ENCODE assay signal across 19 cellular contexts in genomic region chr11:60918251-60918940, GRCh38. TPM values are rescaled to one million over a fixed set of nuclear protein-coding genes. Genes with fewer than 3 reads are reported as not detected.
DNase-seq lines count a peak whose midpoint lies in the region; ATAC-seq and TF ChIP-seq lines count a peak whose summit lies in the region.
"Had no signal": no experiment of that assay in that cellular context is flagged by ENCODE, and none has a peak within 500 bp of the region (broad histone marks: within the 10 kb centered on the region; RNA-seq: fewer than 3 reads in every experiment).

No MANE protein-coding gene starts in this region.

- TF ChIP-seq CTCF in mammary epithelial cell (conservative IDR thresholded peaks at IDR 0.05 in 1 of 2, IDR thresholded peaks at IDR 0.05 in 1 of 2; ENCODE audit: extremely low read depth in 1 of 2, insufficient read depth in 1 of 2, low read depth in 1 of 2, low read length in 2 of 2), result no peak
- no peak for TF ChIP-seq CTCF in MCF 10A (IDR thresholded peaks at IDR 0.05; ENCODE audit: unreplicated experiment)
- no peak for TF ChIP-seq CTCF in dorsolateral prefrontal cortex (IDR thresholded peaks at IDR 0.05 in 54 of 56, conservative IDR thresholded peaks at IDR 0.05 in 2 of 56; ENCODE audit: low read depth in 1 of 56, partially characterized antibody in 56 of 56)
- TF ChIP-seq CTCF in natural killer cell (IDR thresholded peaks at IDR 0.05), result no peak
- TF ChIP-seq CTCF in coronary artery (IDR thresholded peaks at IDR 0.05), result no peak

- intact Hi-C loops in mammary epithelial cell (cut with micrococcal nuclease) (loop anchor here (5.0 to 10.0 kb wide), 3 partner anchors 209 to 476 kb away; partner anchors contain the start of genes TMEM216 and VPS37C), MCF 10A (cut with micrococcal nuclease) (loop anchor here (10.0 kb wide), 1 partner anchor 246 kb away; the partner anchor contains the start of gene VPS37C), dorsolateral prefrontal cortex (cut with DNase I) (loop anchor here in 1 of 2 donors (10.0 kb wide), 1 partner anchor 416 kb away; the partner anchor contains the start of genes DDB1 and TKFC), natural killer cell (cut with micrococcal nuclease) (no loop called here)

- BruUV-seq in mammary epithelial cell (replicated peaks; lab: Mats Ljungman, UMichigan), result no TSS peak
- BruUV-seq in MCF 10A (replicated peaks; lab: Mats Ljungman, UMichigan), result no TSS peak

- H3K9me3 ChIP-seq in mammary epithelial cell (replicated peaks; ENCODE audit: insufficient read depth, low read length), result no peaks in the 10 kb centered on the region
- H3K9me3 ChIP-seq: body of pancreas, upper lobe of right lung had no signal

- POLR2A ChIA-PET in MCF 10A (lab: Yijun Ruan, JAX), result interaction anchor here (0.6 to 1.8 kb wide), 5 partner anchors 8 to 139 kb away, joined by 3 to 9 read pairs (median 4); no protein-coding TSS in a partner anchor

- H3K4me1 Mint-ChIP-seq in MCF 10A (ENCODE audit: insufficient read depth, unreplicated experiment) (peaks cover 22% of the 10 kb centered on the region), natural killer cell (peaks cover 44% of the 10 kb centered on the region in 2 donors)
- H3K4me1 Mint-ChIP-seq in activated CD8-positive, alpha-beta memory T cell treated with anti-CD3 and anti-CD28 coated beads, Interleukin-2, amount 10 ng/mL, durations not matched to agents 7 days and 5 days, result peaks cover 18% of the 10 kb centered on the region

- H3K27ac ChIP-seq in mammary epithelial cell (ENCODE audit: insufficient read depth, low read depth, low read length), result peak overlapping the region; percentile 59
- H3K27ac ChIP-seq in dorsolateral prefrontal cortex, result peak overlapping the region in 37 of 59 donors; percentile 5 to 99 (median 58)
- H3K27ac ChIP-seq in coronary artery, result no peak overlapping the region
- H3K27ac ChIP-seq: body of pancreas, HL-60, KMS-11, upper lobe of right lung had no signal

- peaks cover 20% of the 10 kb centered on the region for H3K36me3 Mint-ChIP-seq in MCF 10A (ENCODE audit: insufficient read depth, unreplicated experiment)
- peaks cover 36% of the 10 kb centered on the region for H3K36me3 Mint-ChIP-seq in activated CD8-positive, alpha-beta memory T cell treated with anti-CD3 and anti-CD28 coated beads, Interleukin-2, amount 10 ng/mL, durations not matched to agents 7 days and 5 days
- peaks cover 8% of the 10 kb centered on the region for H3K36me3 Mint-ChIP-seq in natural killer cell

- ATAC-seq in activated CD8-positive, alpha-beta memory T cell treated with anti-CD3 and anti-CD28 coated beads, Interleukin-2, amount 10 ng/mL, durations not matched to agents 7 days and 5 days, result no peak
- no peak for ATAC-seq in natural killer cell
- ATAC-seq: body of pancreas, left lobe of liver, upper lobe of right lung had no signal

- H3K4me3 ChIP-seq in mammary epithelial cell (replicated peaks in 1 of 3; ENCODE audit: insufficient read depth in 1 of 3, low read depth in 2 of 3, low read length in 3 of 3) (no peak overlapping the region), dorsolateral prefrontal cortex (no peak overlapping the region), coronary artery (no peak overlapping the region)
- H3K4me3 ChIP-seq: body of pancreas, upper lobe of right lung had no signal

- H3K4me1 ChIP-seq in mammary epithelial cell (ENCODE audit: insufficient read depth, low read length), result peaks cover 49% of the 10 kb centered on the region

- H3K27ac Mint-ChIP-seq in MCF 10A (ENCODE audit: low read depth, unreplicated experiment) (no peak overlapping the region), natural killer cell (no peak overlapping the region)
- no peak overlapping the region for H3K27ac Mint-ChIP-seq in activated CD8-positive, alpha-beta memory T cell treated with anti-CD3 and anti-CD28 coated beads, Interleukin-2, amount 10 ng/mL, durations not matched to agents 7 days and 5 days
- H3K27ac Mint-ChIP-seq: T-helper 2 cell treated with Interferon-gamma antibody and Interleukin-4, amounts not matched to agents 5 μg/mL and 100 μg/mL, for 36 hours had no signal

- no peak overlapping the region for H2AFZ ChIP-seq in mammary epithelial cell (ENCODE audit: low read depth, low read length)

- H3K9ac ChIP-seq in mammary epithelial cell (ENCODE audit: insufficient read depth, low read length), result no peak overlapping the region
- H3K9ac ChIP-seq: KMS-11 had no signal

- H3K4me2 ChIP-seq in mammary epithelial cell (ENCODE audit: insufficient read depth, low read depth, low read length), result no peak overlapping the region
- H3K4me2 ChIP-seq: KMS-11 had no signal

- H3K4me3 Mint-ChIP-seq in MCF 10A (ENCODE audit: unreplicated experiment) (no peak overlapping the region), natural killer cell (no peak overlapping the region)
- H3K4me3 Mint-ChIP-seq in activated CD8-positive, alpha-beta memory T cell treated with anti-CD3 and anti-CD28 coated beads, Interleukin-2, amount 10 ng/mL, durations not matched to agents 7 days and 5 days, result no peak overlapping the region
- H3K4me3 Mint-ChIP-seq: CD8-positive, alpha-beta memory T cell; T-helper 2 cell treated with Interferon-gamma antibody and Interleukin-4, amounts not matched to agents 5 μg/mL and 100 μg/mL, for 36 hours had no signal

- DNase-seq in mammary epithelial cell, result no peak
- DNase-seq in MCF 10A (ENCODE audit: unreplicated experiment), result no peak
- no peak for DNase-seq in dorsolateral prefrontal cortex
- no peak for DNase-seq in activated CD8-positive, alpha-beta memory T cell treated with anti-CD3 and anti-CD28 coated beads, Interleukin-2, amount 10 ng/mL, durations not matched to agents 7 days and 5 days
- DNase-seq in natural killer cell, result no peak
- DNase-seq in coronary artery (ENCODE audit: low spot score), result no peak
- DNase-seq: activated CD4-positive, CD25-positive, alpha-beta regulatory T cell treated with anti-CD3 and anti-CD28 coated beads, Interleukin-2, amount 50 U/mL, for 72 hours; activated CD8-positive, alpha-beta memory T cell treated with anti-CD3 and anti-CD28 coated beads, Interleukin-2, amount 50 U/mL, for 48 hours; activated naive CD4-positive, alpha-beta T cell treated with Interleukin-2 at 50 U/mL for 16 hours; body of pancreas; NCI-H1417 treated with DMSO at 0.1 percent for 48 hours; SIG-M5; stimulated activated naive CD4-positive, alpha-beta T cell treated with Interleukin-2 at 50 U/mL for 16 hours; upper lobe of right lung had no signal

- H3K27me3 Mint-ChIP-seq in MCF 10A (ENCODE audit: insufficient read depth, unreplicated experiment) (no peaks in the 10 kb centered on the region), natural killer cell (ENCODE audit: low read depth in 2 of 2) (peaks cover 0 to 2% of the 10 kb centered on the region in 2 donors)
- peaks cover 3% of the 10 kb centered on the region for H3K27me3 Mint-ChIP-seq in activated CD8-positive, alpha-beta memory T cell treated with anti-CD3 and anti-CD28 coated beads, Interleukin-2, amount 10 ng/mL, durations not matched to agents 7 days and 5 days

- 95% methylated on average over 4 of the region's 4 CpGs for WGBS in mammary epithelial cell (ENCODE audit: low coverage, missing lambda C conversion rate)

- CTCF ChIA-PET in mammary epithelial cell (lab: Charles Lee; ENCODE audit: low non-redundant PET), result no interaction called here
- CTCF ChIA-PET in MCF 10A (lab: Yijun Ruan, JAX), result interaction anchor here (0.8 to 2.0 kb wide), 6 partner anchors 9 to 269 kb away, joined by 3 to 8 read pairs (median 4); no protein-coding TSS in a partner anchor
- CTCF ChIA-PET in activated CD8-positive, alpha-beta memory T cell treated with anti-CD3 and anti-CD28 coated beads, Interleukin-2, amount 10 ng/mL, durations not matched to agents 7 days and 5 days (lab: Charles Lee), result interaction anchor here (0.7 to 1.1 kb wide), 5 partner anchors 12 to 352 kb away, joined by 3 to 5 read pairs (median 4); partner anchors contain the start of gene PRPF19

- H4K20me1 ChIP-seq in mammary epithelial cell (ENCODE audit: insufficient read depth, low read length), result no peaks in the 10 kb centered on the region

- dilution Hi-C loops in mammary epithelial cell (cut with HindIII; ENCODE audit: low sequenced_read_pairs), result loop anchor here (5.0 kb wide), 1 partner anchor 91 kb away; no protein-coding TSS in a partner anchor

- H3K27me3 ChIP-seq in mammary epithelial cell (ENCODE audit: insufficient read depth, low read length), result no peaks in the 10 kb centered on the region
- no peaks in the 10 kb centered on the region for H3K27me3 ChIP-seq in dorsolateral prefrontal cortex
- H3K27me3 ChIP-seq: body of pancreas, upper lobe of right lung had no signal

- H3K79me2 ChIP-seq in mammary epithelial cell (ENCODE audit: insufficient read depth, low read length), result peaks cover 61% of the 10 kb centered on the region

- peaks cover 12% of the 10 kb centered on the region for H3K36me3 ChIP-seq in mammary epithelial cell (ENCODE audit: insufficient read depth, low read length)

- H3K9me3 Mint-ChIP-seq in MCF 10A (ENCODE audit: unreplicated experiment), result no peaks in the 10 kb centered on the region
- H3K9me3 Mint-ChIP-seq in activated CD8-positive, alpha-beta memory T cell treated with anti-CD3 and anti-CD28 coated beads, Interleukin-2, amount 10 ng/mL, durations not matched to agents 7 days and 5 days (ENCODE audit: low read depth), result no peaks in the 10 kb centered on the region
- no peaks in the 10 kb centered on the region for H3K9me3 Mint-ChIP-seq in natural killer cell
- H3K9me3 Mint-ChIP-seq: CD8-positive, alpha-beta memory T cell; T-helper 2 cell treated with Interferon-gamma antibody and Interleukin-4, amounts not matched to agents 5 μg/mL and 100 μg/mL, for 36 hours had no signal

- in situ Hi-C loops in mammary epithelial cell (cut with MboI; ENCODE audit: low sequenced_read_pairs in 2 of 2), result no loop called here

RNA-seq across cellular contexts. Expression of gene TMEM109, which starts 4.4 kb away (rescaled TPM):
- 10 to 100 TPM; 19.8 to 44.9 TPM for total RNA-seq in mammary epithelial cell
- 35.0 TPM for polyA plus RNA-seq in mammary epithelial cell
- polyA minus RNA-seq in mammary epithelial cell, result 50.8 TPM
- total RNA-seq in MCF 10A (2022), result 39.5 and 45.8 TPM in 2 replicates
- 10 to 100 TPM; 30.8 to 53.0 (median 40.0) TPM for total RNA-seq in dorsolateral prefrontal cortex
- 100 to 1,000 TPM; 106 to 121 TPM for total RNA-seq in activated CD8-positive, alpha-beta memory T cell treated with anti-CD3 and anti-CD28 coated beads, Interleukin-2, amount 10 ng/mL, durations not matched to agents 7 days and 5 days
- total RNA-seq in natural killer cell, result 100 to 1,000 TPM in 1 of 3 donors, 10 to 100 TPM in 2; 89.3 to 102 (median 96.8) TPM

RNA-seq across cellular contexts. Expression of gene TMEM132A, which starts 5.9 kb away (rescaled TPM):
- total RNA-seq in mammary epithelial cell, result 100 to 1,000 TPM in 1 of 2 donors, 10 to 100 TPM in 1; 48.7 to 114 TPM
- 32.0 TPM for polyA plus RNA-seq in mammary epithelial cell
- 16.7 TPM for polyA minus RNA-seq in mammary epithelial cell
- 20.5 and 22.5 TPM in 2 replicates for total RNA-seq in MCF 10A (2022)
- 100 to 1,000 TPM in 119 of 120 experiments, 10 to 100 TPM in 1; 98.1 to 297 (median 159) TPM for total RNA-seq in dorsolateral prefrontal cortex
- under 1 TPM; 0.52 to 0.93 TPM for total RNA-seq in activated CD8-positive, alpha-beta memory T cell treated with anti-CD3 and anti-CD28 coated beads, Interleukin-2, amount 10 ng/mL, durations not matched to agents 7 days and 5 days
- not detected for total RNA-seq in natural killer cell
- polyA plus RNA-seq: CD8-positive, alpha-beta memory T cell had no signal

RNA-seq across cellular contexts. Expression of gene PRPF19, which starts 12.0 kb away (rescaled TPM):
- total RNA-seq in mammary epithelial cell (10 to 100 TPM; 70.0 to 93.2 TPM), MCF 10A (2022) (99.0 and 115 TPM in 2 replicates), dorsolateral prefrontal cortex (100 to 1,000 TPM in 117 of 120 experiments, 10 to 100 TPM in 3; 80.9 to 227 (median 172) TPM), natural killer cell (10 to 100 TPM; 61.0 to 69.7 (median 67.5) TPM)
- 93.7 TPM for polyA plus RNA-seq in mammary epithelial cell
- 96.3 TPM for polyA minus RNA-seq in mammary epithelial cell
- 100 to 1,000 TPM; 125 to 144 TPM for total RNA-seq in activated CD8-positive, alpha-beta memory T cell treated with anti-CD3 and anti-CD28 coated beads, Interleukin-2, amount 10 ng/mL, durations not matched to agents 7 days and 5 days

RNA-seq across cellular contexts. Expression of gene SLC15A3, which starts 33.6 kb away (rescaled TPM):
- total RNA-seq in mammary epithelial cell (under 1 TPM; 0.16 to 0.17 TPM), MCF 10A (2022) (not detected in 2 replicates), dorsolateral prefrontal cortex (10 to 100 TPM in 57 of 120 experiments, 1 to 10 TPM in 63; 3.9 to 21.8 (median 9.7) TPM), natural killer cell (10 to 100 TPM; 11.6 to 26.5 (median 20.1) TPM)
- 0.07 TPM for polyA plus RNA-seq in mammary epithelial cell
- not detected for polyA minus RNA-seq in mammary epithelial cell
- total RNA-seq in activated CD8-positive, alpha-beta memory T cell treated with anti-CD3 and anti-CD28 coated beads, Interleukin-2, amount 10 ng/mL, durations not matched to agents 7 days and 5 days, result under 1 TPM; 0.30 to 0.96 TPM
- polyA plus RNA-seq: CD8-positive, alpha-beta memory T cell had no signal

RNA-seq across cellular contexts. Expression of gene ZP1, which starts 51.1 kb away (rescaled TPM):
- total RNA-seq in mammary epithelial cell, result not detected
- not detected for polyA plus RNA-seq in mammary epithelial cell
- not detected for polyA minus RNA-seq in mammary epithelial cell
- total RNA-seq in MCF 10A (2022), result not detected in 2 replicates
- total RNA-seq in dorsolateral prefrontal cortex, result 1 to 10 TPM in 5 of 120 experiments, under 1 TPM in 27, not detected in 88; 0.26 to 1.4 (median 0.52) TPM
- not detected for total RNA-seq in activated CD8-positive, alpha-beta memory T cell treated with anti-CD3 and anti-CD28 coated beads, Interleukin-2, amount 10 ng/mL, durations not matched to agents 7 days and 5 days
- under 1 TPM in 1 of 3 donors, not detected in 2; 0.35 TPM for total RNA-seq in natural killer cell
- total RNA-seq: body of pancreas; CD8-positive, alpha-beta memory T cell; left lobe of liver; upper lobe of right lung had no signal

Comparison
In these comparisons a context has a peak if more than half of its experiments do, and no peak if none do; other contexts are left out.
1. H3K27ac ChIP-seq: peak in mammary epithelial cell (single experiment) and dorsolateral prefrontal cortex (37 of 59); none in coronary artery (0 of 2).
2. RNA of gene TMEM132A, which starts 5.9 kb away (total RNA-seq): 98.1 to 297 TPM in dorsolateral prefrontal cortex, 48.7 to 114 TPM in mammary epithelial cell and 20.5 to 22.5 TPM in MCF 10A; 0.52 to 0.93 TPM in activated CD8-positive, alpha-beta memory T cell treated with anti-CD3 and anti-CD28 coated beads, Interleukin-2, amount 10 ng/mL, durations not matched to agents 7 days and 5 days and not detected in natural killer cell; every median in the first group is over 10 times any median in the second.